7 cellular contexts compared by ENCODE assay signal in genomic region chrX:46978341-46979291, GRCh38.
A peak's percentile ranks its signal among the peaks of the same experiment; 100 is the strongest.
DNase-seq lines count a peak whose midpoint lies in the region; ATAC-seq, FAIRE-seq and TF ChIP-seq lines count a peak whose summit lies in the region.

No MANE protein-coding gene starts in this region.

- FAIRE-seq in GM12891 (lab: Jason Lieb, UNC), result peak; percentile 85
- peak; percentile 61 for FAIRE-seq in RCC 7860 (lab: Jason Lieb, UNC)
- no peak for FAIRE-seq in urothelium cell line (lab: Jason Lieb, UNC)

- TF ChIP-seq POLR2A in GM12891 (IDR thresholded peaks at IDR 0.05; ENCODE audit: low read depth, low read length), result no peak

- H3K27ac ChIP-seq in foreskin keratinocyte, result peak overlapping the region; percentile 40

- no peaks in the 10 kb centered on the region for H3K27me3 ChIP-seq in foreskin keratinocyte

- TF ChIP-seq CTCF in foreskin keratinocyte (conservative IDR thresholded peaks at IDR 0.05), result peak; percentile 73

- ATAC-seq in activated T-cell treated with anti-CD3 and anti-CD28 coated beads, Interleukin-2, amount 50 U/mL, for 72 hours (replicated peaks in 1 of 2), result peak; percentile 67 to 70
- ATAC-seq in foreskin keratinocyte, result peak; percentile 62

- H3K27ac Mint-ChIP-seq in activated T-cell treated with anti-CD3 and anti-CD28 coated beads, Interleukin-2, amount 50 U/mL, for 72 hours, result no peak overlapping the region

- no peak overlapping the region for H3K4me3 Mint-ChIP-seq in activated T-cell treated with anti-CD3 and anti-CD28 coated beads, Interleukin-2, amount 50 U/mL, for 72 hours

- no peaks in the 10 kb centered on the region for H3K4me1 Mint-ChIP-seq in activated T-cell treated with anti-CD3 and anti-CD28 coated beads, Interleukin-2, amount 50 U/mL, for 72 hours (ENCODE audit: low read depth)

- no peaks in the 10 kb centered on the region for H3K36me3 Mint-ChIP-seq in activated T-cell treated with anti-CD3 and anti-CD28 coated beads, Interleukin-2, amount 50 U/mL, for 72 hours (ENCODE audit: insufficient read depth in 2 of 2)

- intact Hi-C loops in posterior cingulate gyrus (cut with DNase I), result no loop called here

- TF ChIP-seq RAD21 in Ishikawa (IDR thresholded peaks at IDR 0.05; ENCODE audit: low read depth), result peak; percentile 57

- H3K9me3 Mint-ChIP-seq in activated T-cell treated with anti-CD3 and anti-CD28 coated beads, Interleukin-2, amount 50 U/mL, for 72 hours, result no peaks in the 10 kb centered on the region

- H3K4me1 ChIP-seq in foreskin keratinocyte, result peaks cover 10% of the 10 kb centered on the region

- DNase-seq in GM12891 (ENCODE audit: insufficient read length, low spot score), result peak; percentile 20
- DNase-seq in RCC 7860 (ENCODE audit: low spot score), result peak; percentile 32
- peak; percentile 75 to 78 for DNase-seq in activated T-cell treated with anti-CD3 and anti-CD28 coated beads, Interleukin-2, amount 50 U/mL, for 72 hours
- peak in 1 of 2 donors; percentile 53 for DNase-seq in foreskin keratinocyte
- DNase-seq in posterior cingulate gyrus, result peak in 6 of 10 donors; percentile 4 to 70 (median 31)
- peak; percentile 52 for DNase-seq in urothelium cell line (ENCODE audit: low spot score)

- no peak for TF ChIP-seq EP300 in Ishikawa (IDR thresholded peaks at IDR 0.05; ENCODE audit: borderline replicate concordance)

- peaks cover 43% of the 10 kb centered on the region for H3K27me3 Mint-ChIP-seq in activated T-cell treated with anti-CD3 and anti-CD28 coated beads, Interleukin-2, amount 50 U/mL, for 72 hours (ENCODE audit: low read depth)

TF ChIP-seq in GM12891, 5 proteins besides CTCF, POLR2A, EP300 and RAD21:
- TF ChIP-seq PAX5 (IDR thresholded peaks at IDR 0.05; ENCODE audit: insufficient read depth, low read length, severe bottlenecking) (no peak), SPI1 (IDR thresholded peaks at IDR 0.05; ENCODE audit: low read depth, low read length) (no peak), TAF1 (IDR thresholded peaks at IDR 0.05; ENCODE audit: low read depth, low read length) (no peak), POLR2AphosphoS5 (IDR thresholded peaks at IDR 0.05; ENCODE audit: low read depth, low read length) (no peak), POU2F2 (IDR thresholded peaks at IDR 0.05; ENCODE audit: low read depth, low read length) (no peak)

TF ChIP-seq in Ishikawa, 13 proteins besides CTCF, POLR2A, EP300 and RAD21:
- TF ChIP-seq YY1 (IDR thresholded peaks at IDR 0.05; ENCODE audit: low read depth) (0 out of 2 replicates have a peak, but pooled peaks have one; percentile 59), ZBTB7A (IDR thresholded peaks at IDR 0.05; ENCODE audit: low read depth) (no peak)
TF ChIP-seq in Ishikawa: peak in this region for 1.
